ENCODE assay signal across 8 cellular contexts in the genomic region with DNA sequence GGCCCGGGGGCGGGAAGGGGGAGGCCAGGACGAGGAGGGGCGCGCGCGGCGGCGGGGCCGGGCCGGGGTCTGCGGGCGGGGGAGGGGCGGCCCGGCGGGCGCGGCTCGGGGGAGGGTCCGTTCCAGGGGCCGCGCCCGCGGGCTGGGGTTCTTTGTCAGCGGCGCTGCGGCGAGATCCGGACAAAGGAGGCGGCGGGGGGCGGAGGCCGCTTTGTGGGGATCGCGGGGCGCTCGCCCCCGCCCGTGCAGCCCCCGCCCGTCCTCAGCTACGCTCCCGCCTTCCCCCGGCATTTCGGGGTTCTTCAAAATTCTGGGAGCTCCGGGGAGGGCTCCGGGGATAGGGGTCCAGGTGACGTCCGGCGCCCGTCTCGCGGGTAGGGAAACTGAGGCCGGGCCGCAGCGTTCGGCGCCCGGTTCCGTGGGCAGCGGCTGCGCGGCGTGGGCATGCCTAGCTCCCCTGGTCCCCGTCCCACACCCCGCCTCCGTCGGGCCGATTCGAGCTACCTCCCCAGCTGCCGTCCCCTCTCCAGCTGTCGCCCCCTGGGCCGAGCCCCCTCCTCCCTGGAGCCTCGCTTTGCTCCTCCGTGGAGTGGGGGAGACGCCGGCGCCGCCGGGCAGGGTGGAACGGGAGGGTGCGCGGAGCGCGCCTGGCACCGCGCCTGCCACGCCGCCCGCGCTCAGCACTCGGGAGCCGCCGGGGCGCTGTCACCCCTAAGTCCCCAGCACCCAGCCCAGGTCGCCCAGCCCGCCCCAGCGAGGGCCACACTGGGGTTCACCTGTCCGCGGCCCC. TPM values are rescaled to one million over a fixed set of nuclear protein-coding genes. Genes with fewer than 3 reads are reported as not detected.
DNase-seq lines count a peak whose midpoint lies in the region; ATAC-seq and TF ChIP-seq lines count a peak whose summit lies in the region.

No MANE protein-coding gene starts in this region.

- H3K4me1 Mint-ChIP-seq in CD4-positive, alpha-beta memory T cell, result peaks cover 52 to 88% (median 65%) of the 10 kb centered on the region in 4 donors

- no peak overlapping the region for H4K8ac ChIP-seq in mesendoderm (ENCODE audit: low read depth, low read length)

- H3K9ac ChIP-seq in OCI-LY1 (ENCODE audit: low read length), result peak overlapping the region; percentile 57
- peak overlapping the region; percentile 93 for H3K9ac ChIP-seq in mesendoderm (ENCODE audit: low read length)

- H3K4me3 ChIP-seq in CD4-positive, alpha-beta memory T cell (ENCODE audit: low read length in 2 of 2), result peak overlapping the region; percentile 47 to 72
- peak overlapping the region; percentile 67 for H3K4me3 ChIP-seq in OCI-LY1 (ENCODE audit: low read depth, low read length, poor library complexity, severe bottlenecking)
- H3K4me3 ChIP-seq in mesendoderm (ENCODE audit: low read length), result peak overlapping the region; percentile 82

- peak overlapping the region; percentile 71 for H3K18ac ChIP-seq in mesendoderm (ENCODE audit: low read length)

- POLR2A ChIA-PET in CD4-positive, alpha-beta memory T cell (lab: Charles Lee; ENCODE audit: partially characterized antibody), result interaction anchor here (0.6 to 6.0 kb wide), 9 partner anchors 9 to 82 kb away, joined by 3 to 29 read pairs (median 5); a partner anchor contains a TSS

- peak overlapping the region in 5 of 7 donors; percentile 63 to 95 (median 79) for H3K27ac Mint-ChIP-seq in CD4-positive, alpha-beta memory T cell

- intact Hi-C loops in CD4-positive, alpha-beta memory T cell (cut with micrococcal nuclease), result loop anchor here (2.0 to 5.0 kb wide), 2 partner anchors 74 to 129 kb away; a partner anchor contains a TSS

- no peaks in the 10 kb centered on the region for H3K27me3 ChIP-seq in CD4-positive, alpha-beta memory T cell (ENCODE audit: insufficient read depth, low read length)
- H3K27me3 ChIP-seq in OCI-LY1 (ENCODE audit: insufficient read depth, low read length), result no peaks in the 10 kb centered on the region
- no peaks in the 10 kb centered on the region for H3K27me3 ChIP-seq in mesendoderm (ENCODE audit: insufficient read depth, low read length, poor library complexity)

- WGBS in mesendoderm (ENCODE audit: extremely low coverage, insufficient coverage, low lambda C conversion rate), result no CpG with 5 or more reads among the region's 100 CpGs

- H2AFZ ChIP-seq in OCI-LY1 (ENCODE audit: low read length), result no peak overlapping the region

- H2BK5ac ChIP-seq in mesendoderm (ENCODE audit: low read length), result no peak overlapping the region

- no peak for ATAC-seq in GM18858 (IDR thresholded peaks at IDR 0.05; ENCODE audit: unreplicated experiment)
- no peak for ATAC-seq in HG03095 (IDR thresholded peaks at IDR 0.05; ENCODE audit: unreplicated experiment)

- H3F3A ChIP-seq in OCI-LY1 (ENCODE audit: insufficient read depth, low read length), result no peaks in the 10 kb centered on the region

- CTCF ChIA-PET in CD4-positive, alpha-beta memory T cell (lab: Charles Lee; ENCODE audit: partially characterized antibody), result interaction anchor here (0.7 to 1.7 kb wide), 5 partner anchors 26 to 136 kb away, joined by 3 to 7 read pairs (median 3); a partner anchor contains a TSS

- no peaks in the 10 kb centered on the region for H3K36me3 Mint-ChIP-seq in CD4-positive, alpha-beta memory T cell

- no peaks in the 10 kb centered on the region for H3K9me2 ChIP-seq in OCI-LY1 (ENCODE audit: low read depth, low read length)

- H4K20me1 ChIP-seq in OCI-LY1 (ENCODE audit: insufficient read depth, low read length), result no peaks in the 10 kb centered on the region

- H3K9me3 ChIP-seq in CD4-positive, alpha-beta memory T cell (ENCODE audit: control insufficient read depth in 1 of 2, low read length in 2 of 2), result no peaks in the 10 kb centered on the region
- H3K9me3 ChIP-seq in OCI-LY1 (ENCODE audit: low read length), result no peaks in the 10 kb centered on the region

- H2BK15ac ChIP-seq in mesendoderm (replicated peaks; ENCODE audit: low read depth), result no peak overlapping the region

- H3K9me3 Mint-ChIP-seq in CD4-positive, alpha-beta memory T cell, result no peaks in the 10 kb centered on the region

- no peaks in the 10 kb centered on the region for H3K36me3 ChIP-seq in CD4-positive, alpha-beta memory T cell (ENCODE audit: insufficient read depth, low read length)
- H3K36me3 ChIP-seq in OCI-LY1 (ENCODE audit: insufficient read depth, low read length), result no peaks in the 10 kb centered on the region
- H3K36me3 ChIP-seq in mesendoderm (ENCODE audit: control insufficient read depth, insufficient read depth, low read length), result no peaks in the 10 kb centered on the region

- H3K4me1 ChIP-seq in CD4-positive, alpha-beta memory T cell (ENCODE audit: insufficient read depth, low read length), result peaks cover 79% of the 10 kb centered on the region
- H3K4me1 ChIP-seq in OCI-LY1 (ENCODE audit: insufficient read depth, low read length, severe bottlenecking), result peaks cover 75% of the 10 kb centered on the region
- H3K4me1 ChIP-seq in mesendoderm (ENCODE audit: control insufficient read depth, low read depth, low read length), result peaks cover 4% of the 10 kb centered on the region

- peak overlapping the region; percentile 44 for H3K27ac ChIP-seq in CD4-positive, alpha-beta memory T cell (ENCODE audit: low read depth, low read length)
- H3K27ac ChIP-seq in OCI-LY1 (ENCODE audit: low read depth, low read length, poor library complexity, severe bottlenecking), result no peak overlapping the region
- H3K27ac ChIP-seq in mesendoderm (ENCODE audit: low read depth, low read length), result no peak overlapping the region

- H3K4ac ChIP-seq in mesendoderm (ENCODE audit: low read depth, low read length), result peak overlapping the region; percentile 71

- H3K23ac ChIP-seq in mesendoderm (ENCODE audit: low read length), result no peak overlapping the region

- H3K4me3 Mint-ChIP-seq in CD4-positive, alpha-beta memory T cell, result peak overlapping the region; percentile 84 to 92 (median 87)

- H3K79me1 ChIP-seq in mesendoderm (ENCODE audit: low read length), result peaks cover 27% of the 10 kb centered on the region

- DNase-seq in CD4-positive, alpha-beta memory T cell, result peak in 4 of 5 donors; percentile 25 to 37 (median 30)
- peak; percentile 35 for DNase-seq in central memory CD4-positive, alpha-beta T cell
- no peak for DNase-seq in mesendoderm
- peak; percentile 45 for DNase-seq in ureter (ENCODE audit: low spot score)
- DNase-seq in hepatic stellate cell (ENCODE audit: low spot score), result no peak

- TF ChIP-seq CTCF in OCI-LY1 (IDR thresholded peaks at IDR 0.05; ENCODE audit: low read length), result no peak

- H3K79me2 ChIP-seq in OCI-LY1 (ENCODE audit: insufficient read depth, low read length) (no peaks in the 10 kb centered on the region), mesendoderm (ENCODE audit: control insufficient read depth, insufficient read depth, low read length) (peaks cover 45% of the 10 kb centered on the region)

- no peak overlapping the region for H4K5ac ChIP-seq in mesendoderm (ENCODE audit: low read length)

- H3K56ac ChIP-seq in mesendoderm (ENCODE audit: low read length), result peak overlapping the region; percentile 99

- no peaks in the 10 kb centered on the region for H3K27me3 Mint-ChIP-seq in CD4-positive, alpha-beta memory T cell

- H3K4me2 ChIP-seq in OCI-LY1 (ENCODE audit: low read length), result peak overlapping the region; percentile 79
- H3K4me2 ChIP-seq in mesendoderm (ENCODE audit: low read length), result peak overlapping the region; percentile 75

- no peak overlapping the region for H2BK120ac ChIP-seq in mesendoderm (ENCODE audit: low read depth, low read length)

- no peak overlapping the region for H2AK5ac ChIP-seq in mesendoderm (ENCODE audit: low read length)

RNA-seq across cellular contexts. Expression of a gene that starts 0.5 kb away (rescaled TPM):
- total RNA-seq in CD4-positive, alpha-beta memory T cell, result 10 to 100 TPM; 19.2 to 20.4 TPM
- polyA plus RNA-seq in CD4-positive, alpha-beta memory T cell, result 10 to 100 TPM; 16.1 to 16.7 TPM
- polyA plus RNA-seq in mesendoderm (2013, experiment 1 of 2), result 30.3 TPM
- 30.0 TPM for polyA plus RNA-seq in mesendoderm (2013, experiment 2 of 2)
- total RNA-seq in ureter, result 23.6 TPM

Comparison
In these comparisons a context has a peak if more than half of its experiments do, and no peak if none do; other contexts are left out.
1. DNase-seq: peak in CD4-positive, alpha-beta memory T cell (4 of 5), central memory CD4-positive, alpha-beta T cell (single experiment) and ureter (single experiment); none in mesendoderm (single experiment) and hepatic stellate cell (single experiment).
2. Peak in every context shown above with its lines, with median percentiles within 50 percentile points of each other: H3K4me3 ChIP-seq.